24 cellular contexts compared by ENCODE assay signal in the genomic region with DNA sequence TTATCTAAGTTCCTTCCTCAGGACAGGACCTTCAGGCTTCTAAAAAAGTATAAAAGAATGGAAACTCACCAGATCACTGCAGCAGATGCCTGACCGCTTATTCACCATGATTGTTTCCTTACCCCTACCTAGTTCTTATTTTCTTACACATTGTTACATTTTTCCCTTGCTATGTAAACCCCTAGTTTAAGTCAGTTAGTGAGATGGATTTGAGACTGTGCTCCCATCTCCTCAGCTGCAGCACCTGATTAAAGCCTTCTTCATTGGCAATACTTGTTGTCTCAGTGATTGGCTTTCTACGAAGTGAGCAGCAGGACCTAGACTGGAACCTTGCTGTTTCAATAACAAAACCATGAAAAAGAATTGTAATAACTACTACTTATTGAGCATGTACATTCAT. TPM values are rescaled to one million over a fixed set of nuclear protein-coding genes. Genes with fewer than 3 reads are reported as not detected.
DNase-seq lines count a peak whose midpoint lies in the region; ATAC-seq, FAIRE-seq and TF ChIP-seq lines count a peak whose summit lies in the region.
"Had no signal": no experiment of that assay in that cellular context is flagged by ENCODE, and none has a peak within 500 bp of the region (broad histone marks: within the 10 kb centered on the region; RNA-seq: fewer than 3 reads in every experiment).

No MANE protein-coding gene starts in this region.

- H3K36me3 ChIP-seq in thyroid gland, result no peaks in the 10 kb centered on the region
- H3K36me3 ChIP-seq: neutrophil had no signal

- intact Hi-C loops in dorsolateral prefrontal cortex (cut with DNase I) (no loop called here), thyroid gland (cut with DNase I) (no loop called here)

- POLR2A ChIA-PET in RWPE1 (lab: Yijun Ruan, JAX; ENCODE audit: low non-redundant PET), result no interaction called here

- no peak for FAIRE-seq in GM12892 (lab: Jason Lieb, UNC)
- FAIRE-seq: GM19239, H1, TTC549 had no signal

- H3K27me3 ChIP-seq in dorsolateral prefrontal cortex (no peaks in the 10 kb centered on the region), thyroid gland (no peaks in the 10 kb centered on the region)
- H3K27me3 ChIP-seq: body of pancreas, neutrophil had no signal

- CTCF ChIA-PET in RWPE1 (lab: Yijun Ruan, JAX), result no interaction called here

- no peaks in the 10 kb centered on the region for H3K9me3 ChIP-seq in thyroid gland
- H3K9me3 ChIP-seq: neutrophil had no signal

- H3K27me3 Mint-ChIP-seq in neural crest cell (ENCODE audit: low read depth), result no peaks in the 10 kb centered on the region
- H3K27me3 Mint-ChIP-seq: activated CD4-positive, alpha-beta T cell treated with anti-CD3 and anti-CD28 coated beads for 36 hours; dendritic cell treated with granulocyte-macrophage colony-stimulating factor and Interleukin-4, amounts not matched to agents 40 ng/mL and 50 ng/mL, for 4 days had no signal

- H3K27ac Mint-ChIP-seq in neural crest cell (ENCODE audit: unreplicated experiment), result peak overlapping the region; percentile 29
- H3K27ac Mint-ChIP-seq: activated CD4-positive, alpha-beta T cell treated with anti-CD3 and anti-CD28 coated beads for 36 hours; activated naive CD4-positive, alpha-beta T cell treated with anti-CD3 and anti-CD28 coated beads, Interleukin-2, amount 50 U/mL, for 72 hours; activated T-helper 1 cell treated with anti-CD3 and anti-CD28 coated beads, Interleukin-12 subunit alpha, Interleukin-12 subunit beta, Interleukin-2, Interleukin-4 antibody, amounts not matched to agents 30 ng/mL and 10 ng/mL and 1 ng/mL, durations not matched to agents 14 hours and 24 hours and 36 hours; CD14-positive monocyte; dendritic cell treated with granulocyte-macrophage colony-stimulating factor and Interleukin-4, amounts not matched to agents 40 ng/mL and 50 ng/mL, for 4 days had no signal

- TF ChIP-seq CTCF in RWPE1 (conservative IDR thresholded peaks at IDR 0.05; ENCODE audit: low read depth) (no peak), dorsolateral prefrontal cortex (IDR thresholded peaks at IDR 0.05 in 54 of 56, conservative IDR thresholded peaks at IDR 0.05 in 2 of 56; ENCODE audit: low read depth in 1 of 56, partially characterized antibody in 56 of 56) (no peak), neural crest cell (conservative IDR thresholded peaks at IDR 0.05) (no peak), thyroid gland (IDR thresholded peaks at IDR 0.05) (no peak)

- no peak for ATAC-seq in left lobe of liver
- ATAC-seq: activated CD4-positive, alpha-beta T cell treated with anti-CD3 and anti-CD28 coated beads for 36 hours; activated naive CD4-positive, alpha-beta T cell treated with anti-CD3 and anti-CD28 coated beads, Interleukin-2, amount 50 U/mL, for 72 hours; body of pancreas had no signal

- peaks cover 12% of the 10 kb centered on the region for H3K36me3 Mint-ChIP-seq in neural crest cell (ENCODE audit: low read depth)
- H3K36me3 Mint-ChIP-seq: CD14-positive monocyte had no signal

- 90 to 99% methylated on average over 2 of the region's 2 CpGs for WGBS in thyroid gland, 2 donors

- peak overlapping the region in 55 of 59 donors; percentile 5 to 79 (median 64) for H3K4me3 ChIP-seq in dorsolateral prefrontal cortex
- no peak overlapping the region for H3K4me3 ChIP-seq in thyroid gland (replicated peaks in 1 of 3)
- H3K4me3 ChIP-seq: body of pancreas had no signal

- H3K4me3 Mint-ChIP-seq in neural crest cell, result no peak overlapping the region
- H3K4me3 Mint-ChIP-seq: activated CD4-positive, alpha-beta T cell treated with anti-CD3 and anti-CD28 coated beads for 36 hours; activated T-helper 1 cell treated with anti-CD3 and anti-CD28 coated beads, Interleukin-12 subunit alpha, Interleukin-12 subunit beta, Interleukin-2, Interleukin-4 antibody, amounts not matched to agents 30 ng/mL and 10 ng/mL and 1 ng/mL, durations not matched to agents 14 hours and 24 hours and 36 hours; CD14-positive monocyte; dendritic cell treated with granulocyte-macrophage colony-stimulating factor and Interleukin-4, amounts not matched to agents 40 ng/mL and 50 ng/mL, for 4 days had no signal

- TF ChIP-seq POLR2A in thyroid gland (IDR thresholded peaks at IDR 0.05) (no peak), GM12892 (IDR thresholded peaks at IDR 0.05; ENCODE audit: low read depth, low read length) (no peak)

- DNase-seq in RWPE1 (ENCODE audit: low spot score) (no peak), dorsolateral prefrontal cortex (no peak), neural crest cell (ENCODE audit: low read depth, low spot score) (no peak), thyroid gland (no peak), NCI-H1436 treated with DMSO at 0.1 percent for 48 hours (lab: John Stamatoyannopoulos, UW) (no peak), HuH-7.5 (ENCODE audit: low spot score) (no peak), left lobe of liver (ENCODE audit: low spot score) (no peak), GM12892 (ENCODE audit: insufficient read length) (no peak)
- DNase-seq: activated CD4-positive, alpha-beta T cell treated with anti-CD3 and anti-CD28 coated beads for 36 hours; body of pancreas; DMS153; foreskin melanocyte; GF-D8; KG1; NCI-H1694 treated with DMSO at 0.1 percent for 48 hours; SHP77 treated with DMSO at 0.1 percent for 48 hours had no signal

- peaks cover 6% of the 10 kb centered on the region for H3K9me3 Mint-ChIP-seq in neural crest cell

- peaks cover 76% of the 10 kb centered on the region for H3K4me1 Mint-ChIP-seq in neural crest cell
- H3K4me1 Mint-ChIP-seq: activated CD4-positive, alpha-beta T cell treated with anti-CD3 and anti-CD28 coated beads for 36 hours; CD14-positive monocyte had no signal

- H3K27ac ChIP-seq in RWPE1 (peak overlapping the region; percentile 54), dorsolateral prefrontal cortex (peak overlapping the region in 56 of 59 donors; percentile 22 to 98 (median 92)), thyroid gland (peak overlapping the region in 2 of 3 donors; percentile 83 to 91)
- H3K27ac ChIP-seq: body of pancreas, neutrophil had no signal

- H3K4me1 ChIP-seq in thyroid gland, result peaks cover 11 to 28% of the 10 kb centered on the region in 2 donors

RNA-seq across cellular contexts. Expression of a gene that starts 4.7 kb away (rescaled TPM):
- 1,000 to 10,000 TPM in 109 of 120 experiments, 100 to 1,000 TPM in 11; 619 to 2,075 (median 1,355) TPM for total RNA-seq in dorsolateral prefrontal cortex
- total RNA-seq in neural crest cell, result 7.8 and 8.6 TPM in 2 replicates
- 100 to 1,000 TPM; 234 to 569 (median 391) TPM for total RNA-seq in thyroid gland
- total RNA-seq in left lobe of liver, result 5.1 TPM
- polyA plus RNA-seq in GM12892 (2012; ENCODE audit: missing spikeins), result not detected
- total RNA-seq: activated CD4-positive, alpha-beta T cell treated with anti-CD3 and anti-CD28 coated beads for 36 hours; activated naive CD4-positive, alpha-beta T cell treated with anti-CD3 and anti-CD28 coated beads, Interleukin-2, amount 50 U/mL, for 72 hours; activated T-helper 1 cell treated with anti-CD3 and anti-CD28 coated beads, Interleukin-12 subunit alpha, Interleukin-12 subunit beta, Interleukin-2, Interleukin-4 antibody, amounts not matched to agents 30 ng/mL and 10 ng/mL and 1 ng/mL, durations not matched to agents 14 hours and 24 hours and 36 hours had no signal
- polyA plus RNA-seq: CD14-positive monocyte had no signal

Comparison
In these comparisons a context has a peak if more than half of its experiments do, and no peak if none do; other contexts are left out.
1. H3K4me3 ChIP-seq: peak in dorsolateral prefrontal cortex (55 of 59); none in thyroid gland (0 of 3).
2. RNA of a gene that starts 4.7 kb away (total RNA-seq): 619 to 2,075 TPM in dorsolateral prefrontal cortex and 234 to 569 TPM in thyroid gland; 7.8 to 8.6 TPM in neural crest cell and 5.1 TPM in left lobe of liver (single experiment); every median in the first group is over 10 times any median in the second.
3. Peak in every context shown above with its lines, with median percentiles within 50 percentile points of each other: H3K27ac ChIP-seq.